Comparison of ENCODE assay signal across 8 cellular contexts in the genomic region with DNA sequence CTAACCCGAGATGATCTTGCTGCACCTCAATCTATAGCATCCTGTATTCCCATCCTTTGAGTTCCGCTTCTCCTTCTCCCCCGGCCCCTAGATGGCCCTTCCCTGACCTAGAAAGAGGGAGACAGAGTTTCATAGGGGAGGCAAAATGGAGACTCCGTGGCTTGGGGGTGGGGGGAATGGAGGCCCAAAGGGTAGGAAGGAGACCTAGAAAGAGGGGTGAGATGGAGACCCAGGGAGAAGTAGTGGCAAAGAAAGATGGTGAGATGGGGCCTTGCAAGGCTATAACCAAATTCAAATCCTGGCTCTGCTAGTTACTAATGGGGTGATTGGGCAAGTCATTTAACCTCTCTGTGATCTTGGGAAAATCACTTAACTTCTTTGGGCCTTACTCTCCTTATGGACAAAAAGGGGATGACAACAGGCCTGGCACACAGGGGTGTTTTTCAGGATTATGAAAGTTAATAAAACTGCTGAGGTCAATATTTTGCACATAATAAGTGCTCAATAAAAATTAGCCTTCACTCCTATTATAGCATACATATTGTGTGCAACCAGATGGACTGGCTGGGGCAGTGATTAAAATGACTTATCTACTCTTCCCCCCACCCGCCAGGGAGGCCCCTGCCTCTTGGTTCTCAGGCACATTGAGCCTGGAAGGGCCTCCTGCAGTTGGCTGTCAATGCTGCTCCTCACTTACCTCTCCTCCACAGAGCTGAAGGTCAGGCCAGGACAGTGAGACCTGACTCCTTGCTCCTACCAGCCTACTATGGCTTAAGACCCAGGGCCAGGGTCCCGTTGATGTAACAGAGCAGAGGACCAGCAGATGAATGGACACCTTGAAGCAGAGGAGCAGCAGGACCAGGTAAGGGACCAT. TPM values are rescaled to one million over a fixed set of nuclear protein-coding genes. Genes with fewer than 3 reads are reported as not detected.
DNase-seq lines count a peak whose midpoint lies in the region; ATAC-seq and TF ChIP-seq lines count a peak whose summit lies in the region.

No MANE protein-coding gene starts in this region.

- no peak overlapping the region for H2BK120ac ChIP-seq in mesenchymal stem cell (ENCODE audit: low read depth, low read length)

- H3K4me3 ChIP-seq in heart left ventricle = peak overlapping the region; percentile 35 to 97 (median 88)
- peak overlapping the region; percentile 44 to 94 for H3K4me3 ChIP-seq in mesenchymal stem cell (ENCODE audit: insufficient read depth in 1 of 2, low read depth in 1 of 2, low read length in 2 of 2)
- H3K4me3 ChIP-seq in aorta (ENCODE audit: low read length in 2 of 2) = peak overlapping the region; percentile 43 to 59

- peak overlapping the region; percentile 82 for H4K91ac ChIP-seq in mesenchymal stem cell (ENCODE audit: low read length)

- H3K9me3 Mint-ChIP-seq in brain = peaks cover 0 to 4% (median 0%) of the 10 kb centered on the region in 5 experiments

- no peak for ATAC-seq in heart left ventricle
- ATAC-seq in left ventricle myocardium superior = no peak
- no peak for ATAC-seq in aorta (ENCODE audit: low FRiP score)

- peaks cover 13% of the 10 kb centered on the region for H3K27me3 Mint-ChIP-seq in brain

- H3K4me2 ChIP-seq in mesenchymal stem cell (ENCODE audit: low read length, poor library complexity, severe bottlenecking) = peak overlapping the region; percentile 83

- H3K9me3 ChIP-seq in heart left ventricle (no peaks in the 10 kb centered on the region), mesenchymal stem cell (ENCODE audit: control insufficient read depth, low read length) (no peaks in the 10 kb centered on the region), aorta (ENCODE audit: control insufficient read depth, low read length) (no peaks in the 10 kb centered on the region)

- WGBS in heart left ventricle, 4 donors = 31 to 37% (median 34%) methylated on average over 6 of the region's 6 CpGs
- 42% methylated on average over 5 of the region's 6 CpGs for WGBS in mesenchymal stem cell
- WGBS in aorta, 2 donors = 30% methylated on average over 6 of the region's 6 CpGs

- H3K27ac ChIP-seq in heart left ventricle (peak overlapping the region; percentile 81 to 95 (median 92)), mesenchymal stem cell (ENCODE audit: low read length, poor library complexity, severe bottlenecking) (peak overlapping the region; percentile 69), aorta (ENCODE audit: low read depth in 1 of 2, low read length in 2 of 2) (peak overlapping the region; percentile 50 to 92)

- H3K14ac ChIP-seq in mesenchymal stem cell (ENCODE audit: low read length in 2 of 2) = no peak overlapping the region

- peak overlapping the region; percentile 99 to 100 (median 99) for H3K27ac Mint-ChIP-seq in brain

- peaks cover 34% of the 10 kb centered on the region for H3K36me3 Mint-ChIP-seq in brain

- peak overlapping the region; percentile 78 for H2BK15ac ChIP-seq in mesenchymal stem cell (ENCODE audit: low read depth, poor library complexity, severe bottlenecking)

- H3K27me3 ChIP-seq in heart left ventricle (peaks cover 0 to 6% (median 0%) of the 10 kb centered on the region in 9 donors), mesenchymal stem cell (ENCODE audit: control insufficient read depth in 1 of 2, insufficient read depth in 1 of 2, low read length in 2 of 2) (no peaks in the 10 kb centered on the region), aorta (ENCODE audit: control insufficient read depth in 1 of 2, insufficient read depth in 2 of 2, low read length in 1 of 2) (no peaks in the 10 kb centered on the region)

- peak overlapping the region; percentile 83 to 89 for H3K4ac ChIP-seq in mesenchymal stem cell (ENCODE audit: low read depth in 1 of 2, low read length in 2 of 2)

- H3K9ac ChIP-seq in mesenchymal stem cell (ENCODE audit: low read length) = peak overlapping the region; percentile 96

- TF ChIP-seq CTCF in heart left ventricle (IDR thresholded peaks at IDR 0.05) (no peak), brain (conservative IDR thresholded peaks at IDR 0.05) (peak in 1 of 2 experiments; percentile 26)

- H3K4me1 ChIP-seq in heart left ventricle (peaks cover 12 to 76% (median 42%) of the 10 kb centered on the region in 12 donors), mesenchymal stem cell (ENCODE audit: control insufficient read depth, insufficient read depth, low read depth, low read length) (peaks cover 34% of the 10 kb centered on the region), aorta (ENCODE audit: control insufficient read depth in 1 of 2, insufficient read depth in 2 of 2, low read length in 2 of 2) (no peaks in the 10 kb centered on the region)

- H3K36me3 ChIP-seq in heart left ventricle = peaks cover 2 to 40% (median 29%) of the 10 kb centered on the region in 9 donors
- H3K36me3 ChIP-seq in mesenchymal stem cell (ENCODE audit: control insufficient read depth in 1 of 2, insufficient read depth in 2 of 2, low read depth in 1 of 2, low read length in 2 of 2) = peaks cover 28 to 36% of the 10 kb centered on the region in 2 experiments
- peaks cover 0 to 10% of the 10 kb centered on the region in 2 donors for H3K36me3 ChIP-seq in aorta (ENCODE audit: control insufficient read depth in 1 of 2, insufficient read depth in 2 of 2, low read length in 1 of 2)

- H3K79me1 ChIP-seq in mesenchymal stem cell (replicated peaks; ENCODE audit: low read length, poor library complexity, severe bottlenecking) = peaks cover 11% of the 10 kb centered on the region

- H3K4me1 Mint-ChIP-seq in brain = peaks cover 79% of the 10 kb centered on the region

- DNase-seq in heart left ventricle (no peak), left ventricle myocardium superior (no peak), mesenchymal stem cell (peak; percentile 82), aorta (no peak), iPS-NIHi7 (ENCODE audit: extremely low spot score) (no peak), NCI-H187 treated with DMSO at 0.1 percent for 48 hours (lab: John Stamatoyannopoulos, UW) (no peak), activated gamma-delta T cell (lab: John Stamatoyannopoulos, UW) (no peak)

- H2AK5ac ChIP-seq in mesenchymal stem cell (ENCODE audit: low read length, severe bottlenecking) = peak overlapping the region; percentile 91

- H3K18ac ChIP-seq in mesenchymal stem cell (ENCODE audit: low read depth in 1 of 2, low read length in 2 of 2) = peak overlapping the region; percentile 78 to 80

- no peak overlapping the region for H2BK5ac ChIP-seq in mesenchymal stem cell (ENCODE audit: low read depth, low read length, poor library complexity, severe bottlenecking)

- H3K23ac ChIP-seq in mesenchymal stem cell (ENCODE audit: low read length in 2 of 2) = no peak overlapping the region

- H3K4me3 Mint-ChIP-seq in brain = peak overlapping the region; percentile 93 to 99 (median 97)

- peak overlapping the region; percentile 92 for H4K8ac ChIP-seq in mesenchymal stem cell (ENCODE audit: low read length)

- intact Hi-C loops in heart left ventricle (cut with DNase I) (loop anchor here in 2 of 10 donors (2.0 to 10.0 kb wide), 3 partner anchors 17 to 1025 kb away; a partner anchor contains a TSS), left ventricle myocardium superior (cut with micrococcal nuclease) (no loop called here), aorta (cut with DNase I) (no loop called here)

- TF ChIP-seq POLR2A in heart left ventricle (IDR thresholded peaks at IDR 0.05) = no peak

- H2AFZ ChIP-seq in mesenchymal stem cell (ENCODE audit: low read depth, low read length) = no peak overlapping the region

- H2BK12ac ChIP-seq in mesenchymal stem cell (ENCODE audit: low read length in 2 of 2) = peak overlapping the region; percentile 37 to 59

RNA-seq across cellular contexts. Expression of a gene that starts 0.6 kb away (rescaled TPM):
- total RNA-seq in heart left ventricle = 10 to 100 TPM in 2 of 9 donors, 1 to 10 TPM in 7; 5.6 to 13.1 (median 8.6) TPM
- 10 to 100 TPM; 10.3 to 11.0 TPM for polyA plus RNA-seq in heart left ventricle
- total RNA-seq in left ventricle myocardium superior = 7.2 TPM
- 45.7 TPM for polyA plus RNA-seq in brain (ENCODE audit: insufficient read depth, low read depth, low replicate concordance)
- 9.1 TPM for polyA plus RNA-seq in mesenchymal stem cell (2013, experiment 1 of 2)
- polyA plus RNA-seq in mesenchymal stem cell (2013, experiment 2 of 2) = 9.4 TPM
- 10 to 100 TPM; 14.6 to 17.9 TPM for total RNA-seq in aorta
- 10 to 100 TPM; 21.5 to 25.4 TPM for polyA plus RNA-seq in aorta

RNA-seq across cellular contexts. Expression of a gene that starts 1.0 kb away (rescaled TPM):
- total RNA-seq in heart left ventricle (100 to 1,000 TPM; 470 to 877 (median 692) TPM), left ventricle myocardium superior (554 TPM), aorta (100 to 1,000 TPM; 900 to 909 TPM)
- polyA plus RNA-seq in heart left ventricle (1,000 to 10,000 TPM; 1,040 to 1,773 TPM), brain (ENCODE audit: insufficient read depth, low read depth, low replicate concordance) (3,254 TPM), aorta (1,000 to 10,000 TPM; 2,172 to 2,376 TPM)
- 1,704 TPM for polyA plus RNA-seq in mesenchymal stem cell (2013, experiment 1 of 2)
- polyA plus RNA-seq in mesenchymal stem cell (2013, experiment 2 of 2) = 1,641 TPM

RNA-seq across cellular contexts. Expression of a gene that starts 5.1 kb away (rescaled TPM):
- total RNA-seq in heart left ventricle (not detected), left ventricle myocardium superior (not detected), aorta (under 1 TPM in 1 of 2 donors, not detected in 1; 0.45 TPM)
- polyA plus RNA-seq in heart left ventricle (under 1 TPM in 1 of 2 donors, not detected in 1; 0.14 TPM), brain (ENCODE audit: insufficient read depth, low read depth, low replicate concordance) (0.95 TPM), aorta (10 to 100 TPM in 1 of 2 donors, under 1 TPM in 1; 0.74 to 12.3 TPM)
- 0.03 TPM for polyA plus RNA-seq in mesenchymal stem cell (2013, experiment 1 of 2)
- 0.04 TPM for polyA plus RNA-seq in mesenchymal stem cell (2013, experiment 2 of 2)

RNA-seq across cellular contexts. Expression of a gene that starts 13.4 kb away (rescaled TPM):
- total RNA-seq in heart left ventricle (not detected), left ventricle myocardium superior (not detected), aorta (not detected)
- polyA plus RNA-seq in heart left ventricle (not detected), brain (ENCODE audit: insufficient read depth, low read depth, low replicate concordance) (not detected), aorta (under 1 TPM in 1 of 2 donors, not detected in 1; 0.18 TPM)
- polyA plus RNA-seq in mesenchymal stem cell (2013, experiment 1 of 2) = not detected
- not detected for polyA plus RNA-seq in mesenchymal stem cell (2013, experiment 2 of 2)

RNA-seq across cellular contexts. Expression of a gene that starts 17.2 kb away (rescaled TPM):
- total RNA-seq in heart left ventricle (10 to 100 TPM in 5 of 9 donors, 1 to 10 TPM in 4; 1.4 to 34.2 (median 12.5) TPM), left ventricle myocardium superior (22.8 TPM), aorta (10 to 100 TPM in 1 of 2 donors, 1 to 10 TPM in 1; 1.5 to 10.7 TPM)
- polyA plus RNA-seq in heart left ventricle (10 to 100 TPM in 1 of 2 donors, 1 to 10 TPM in 1; 3.9 to 11.6 TPM), brain (ENCODE audit: insufficient read depth, low read depth, low replicate concordance) (53.2 TPM), aorta (1 to 10 TPM; 5.3 to 6.8 TPM)
- polyA plus RNA-seq in mesenchymal stem cell (2013, experiment 1 of 2) = 4.2 TPM
- 5.0 TPM for polyA plus RNA-seq in mesenchymal stem cell (2013, experiment 2 of 2)
